1 cellular context compared by ENCODE assay signal in the genomic region with DNA sequence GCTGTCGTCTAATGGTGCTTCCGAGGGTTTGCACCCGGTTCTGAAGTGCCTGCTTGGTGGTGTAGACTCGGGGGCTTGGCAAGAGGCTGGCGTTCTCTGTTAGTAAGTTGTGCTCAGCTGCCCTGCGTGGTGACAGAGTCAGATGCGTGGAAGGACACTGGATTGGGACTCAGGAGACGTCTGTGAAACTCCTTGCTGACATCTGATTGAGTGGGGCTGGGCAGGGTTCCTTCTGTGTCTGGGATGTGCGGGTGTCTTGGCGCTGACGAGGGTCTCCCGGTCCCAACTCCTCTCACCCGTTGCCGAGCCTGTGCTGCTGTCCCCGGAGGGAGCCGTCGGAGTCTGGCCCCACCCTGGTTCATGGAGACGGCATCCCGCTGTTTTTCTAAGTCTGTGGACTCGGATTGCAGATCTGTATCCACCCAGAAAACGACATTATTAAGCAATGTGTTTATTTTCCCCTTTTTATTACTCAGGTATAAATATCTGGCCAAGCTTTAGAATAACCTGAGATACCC.
TF ChIP-seq lines count a peak whose summit lies in the region.

No MANE protein-coding gene starts in this region.

TF ChIP-seq in K562, 482 proteins besides CTCF, POLR2A, EP300 and RAD21:
- TF ChIP-seq, protein P1, sequence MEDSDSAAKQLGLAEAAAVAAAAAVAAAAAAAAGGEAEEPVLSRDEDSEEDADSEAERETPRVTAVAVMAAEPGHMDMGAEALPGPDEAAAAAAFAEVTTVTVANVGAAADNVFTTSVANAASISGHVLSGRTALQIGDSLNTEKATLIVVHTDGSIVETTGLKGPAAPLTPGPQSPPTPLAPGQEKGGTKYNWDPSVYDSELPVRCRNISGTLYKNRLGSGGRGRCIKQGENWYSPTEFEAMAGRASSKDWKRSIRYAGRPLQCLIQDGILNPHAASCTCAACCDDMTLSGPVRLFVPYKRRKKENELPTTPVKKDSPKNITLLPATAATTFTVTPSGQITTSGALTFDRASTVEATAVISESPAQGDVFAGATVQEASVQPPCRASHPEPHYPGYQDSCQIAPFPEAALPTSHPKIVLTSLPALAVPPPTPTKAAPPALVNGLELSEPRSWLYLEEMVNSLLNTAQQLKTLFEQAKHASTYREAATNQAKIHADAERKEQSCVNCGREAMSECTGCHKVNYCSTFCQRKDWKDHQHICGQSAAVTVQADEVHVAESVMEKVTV (CRISPR knock-in tag; IDR thresholded peaks at IDR 0.05): no peak
- TF ChIP-seq PATZ1 (CRISPR knock-in tag; IDR thresholded peaks at IDR 0.05; ENCODE audit: borderline replicate concordance) (no peak), ZNF668 (CRISPR knock-in tag; IDR thresholded peaks at IDR 0.05) (no peak), FIP1L1 (IDR thresholded peaks at IDR 0.05; ENCODE audit: low read depth, low read length, poor library complexity, severe bottlenecking) (no peak), WHSC1 (IDR thresholded peaks at IDR 0.05; ENCODE audit: low read length) (peak; percentile 45)
TF ChIP-seq in K562: peak in this region for 1.
